In genomic region chr14:63993992-63994391, GRCh38 we compare ENCODE assay signal across 14 cellular contexts.
DNase-seq lines count a peak whose midpoint lies in the region; ATAC-seq and TF ChIP-seq lines count a peak whose summit lies in the region.
"Had no signal": no experiment of that assay in that cellular context is flagged by ENCODE, and none has a peak within 500 bp of the region (broad histone marks: within the 10 kb centered on the region; RNA-seq: fewer than 3 reads in every experiment).

No MANE protein-coding gene starts in this region.

- DNase-seq in NCI-H1105 treated with DMSO at 0.1 percent for 48 hours (lab: John Stamatoyannopoulos, UW): peak; percentile 10
- no peak for DNase-seq in NCI-H1105 (lab: John Stamatoyannopoulos, UW)
- peak; percentile 4 for DNase-seq in LHCN-M2 (ENCODE audit: low read depth)
- no peak for DNase-seq in chondrocyte (ENCODE audit: low spot score)
- no peak for DNase-seq in osteoblast (ENCODE audit: insufficient read length, low spot score, missing footprints)
- no peak for DNase-seq in coronary artery (ENCODE audit: low spot score)
- DNase-seq in NCI-H2081 (lab: John Stamatoyannopoulos, UW): no peak
- DNase-seq: 8988T; activated effector memory CD4-positive, alpha-beta T cell treated with Interleukin-2 at 50 U/mL for 16 hours; colonic mucosa; NCI-H2107 had no signal

- no peak for ATAC-seq in HG02870 (IDR thresholded peaks at IDR 0.05; ENCODE audit: unreplicated experiment)
- ATAC-seq: activated CD4-positive, CD25-positive, alpha-beta regulatory T cell treated with anti-CD3 and anti-CD28 coated beads, Interleukin-2, amount 50 U/mL, for 24 hours had no signal

- no peaks in the 10 kb centered on the region for H3K27me3 ChIP-seq in osteoblast (ENCODE audit: insufficient read depth, low read length)
- H3K27me3 ChIP-seq: colonic mucosa had no signal

- no peaks in the 10 kb centered on the region for H3K9me3 Mint-ChIP-seq in chondrocyte (ENCODE audit: low read depth)
- H3K9me3 Mint-ChIP-seq: IgD-negative memory B cell had no signal

- peak overlapping the region; percentile 53 for H2AFZ ChIP-seq in osteoblast (ENCODE audit: low read length)

- H3K4me3 ChIP-seq in osteoblast (ENCODE audit: insufficient read depth, low read length) (no peak overlapping the region), coronary artery (no peak overlapping the region)
- H3K4me3 ChIP-seq: colonic mucosa had no signal

- peaks cover 9% of the 10 kb centered on the region for H3K4me1 Mint-ChIP-seq in chondrocyte (ENCODE audit: low read depth)

- H3K79me2 ChIP-seq in osteoblast (ENCODE audit: insufficient read depth, low read length): no peaks in the 10 kb centered on the region

- no peaks in the 10 kb centered on the region for H4K20me1 ChIP-seq in osteoblast (ENCODE audit: insufficient read depth, low read length)

- no peaks in the 10 kb centered on the region for H3K4me1 ChIP-seq in osteoblast (ENCODE audit: insufficient read depth, low read length)
- H3K4me1 ChIP-seq: colonic mucosa had no signal

- TF ChIP-seq CTCF in chondrocyte (IDR thresholded peaks at IDR 0.05): peak; percentile 66
- peak; percentile 38 for TF ChIP-seq CTCF in osteoblast (IDR thresholded peaks at IDR 0.05; ENCODE audit: extremely low read depth, low read depth, low read length)
- TF ChIP-seq CTCF in coronary artery (IDR thresholded peaks at IDR 0.05): no peak

- no peaks in the 10 kb centered on the region for H3K36me3 ChIP-seq in osteoblast (ENCODE audit: insufficient read depth, low read length)
- H3K36me3 ChIP-seq: colonic mucosa had no signal

- H3K4me2 ChIP-seq in osteoblast (ENCODE audit: insufficient read depth, low read length): no peak overlapping the region

- no peak overlapping the region for H3K4me3 Mint-ChIP-seq in chondrocyte (ENCODE audit: unreplicated experiment)
- H3K4me3 Mint-ChIP-seq: IgD-negative memory B cell had no signal

- H3K27ac Mint-ChIP-seq in chondrocyte (ENCODE audit: unreplicated experiment): no peak overlapping the region
- H3K27ac Mint-ChIP-seq: IgD-negative memory B cell had no signal

- H3K9me3 ChIP-seq in osteoblast (ENCODE audit: low read depth, low read length): no peaks in the 10 kb centered on the region
- H3K9me3 ChIP-seq: colonic mucosa had no signal

- no peaks in the 10 kb centered on the region for H3K36me3 Mint-ChIP-seq in chondrocyte (ENCODE audit: low read depth)

- H3K27ac ChIP-seq in osteoblast (ENCODE audit: low read depth, low read length) (no peak overlapping the region), coronary artery (no peak overlapping the region)
- H3K27ac ChIP-seq: colonic mucosa had no signal

- no peaks in the 10 kb centered on the region for H3K27me3 Mint-ChIP-seq in chondrocyte (ENCODE audit: low read depth)
- H3K27me3 Mint-ChIP-seq: IgD-negative memory B cell had no signal

Comparison
In these comparisons a context has a peak if more than half of its experiments do, and no peak if none do; other contexts are left out.
1. DNase-seq: peak in NCI-H1105 treated with DMSO at 0.1 percent for 48 hours (single experiment) and LHCN-M2 (single experiment); none in NCI-H1105 (single experiment), chondrocyte (single experiment), osteoblast (single experiment), coronary artery (single experiment) and NCI-H2081 (0 of 2).